8 cellular contexts compared by ENCODE assay signal in the genomic region with DNA sequence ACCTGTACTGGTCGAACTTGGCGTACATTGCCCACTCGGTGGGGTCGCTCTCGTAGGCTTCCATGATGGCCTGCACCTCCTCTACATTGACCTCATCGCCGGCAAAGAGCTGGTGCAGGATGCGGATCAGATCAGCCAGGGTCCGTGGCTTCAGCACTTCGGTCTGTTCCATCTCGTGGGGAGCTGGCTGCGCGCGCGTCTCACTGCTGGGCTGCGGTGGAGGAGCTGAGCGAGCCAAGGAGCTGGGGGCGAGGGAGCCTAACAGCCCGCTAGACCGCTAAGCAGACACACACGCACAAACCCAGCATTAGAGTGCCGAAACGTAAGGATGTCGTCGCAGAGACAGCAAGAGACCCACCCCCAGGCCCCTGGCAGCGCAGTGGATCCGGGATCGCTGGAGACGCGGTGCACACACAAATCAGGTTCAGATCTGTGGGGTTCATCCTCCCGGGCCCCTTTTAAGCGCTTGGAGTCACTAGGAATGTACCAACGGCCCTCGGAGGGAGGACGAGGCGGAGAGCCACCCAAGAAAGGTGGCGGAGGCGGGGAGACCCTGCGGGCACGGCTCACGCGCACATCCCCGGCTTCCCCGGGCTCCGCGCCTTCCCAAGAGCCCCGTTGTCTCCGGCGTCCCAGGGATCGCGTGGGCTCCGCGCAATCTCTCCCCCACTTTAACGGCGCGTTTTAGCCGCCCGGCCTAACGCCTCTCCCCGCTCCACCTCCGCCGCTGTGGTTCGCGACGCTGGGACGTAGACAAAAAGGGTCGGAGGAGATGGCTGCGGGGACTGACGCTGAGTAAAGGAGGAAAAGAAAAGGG. TPM values are rescaled to one million over a fixed set of nuclear protein-coding genes. Genes with fewer than 3 reads are reported as not detected.
DNase-seq lines count a peak whose midpoint lies in the region; ATAC-seq and TF ChIP-seq lines count a peak whose summit lies in the region.

A gene (minus strand): TSS at position 434 of the 817 bp plus-strand sequence. CDS start 262 bp downstream, at position 172.

- H3K27me3 Mint-ChIP-seq in neural crest cell (ENCODE audit: low read depth): peaks cover 14% of the 10 kb centered on the region

- peaks cover 39% of the 10 kb centered on the region for H3K4me1 Mint-ChIP-seq in neural crest cell

- DNase-seq in G401 (ENCODE audit: low spot score) (peak; percentile 91), NCI-H1092 treated with DMSO at 0.1 percent for 48 hours (lab: John Stamatoyannopoulos, UW) (peak; percentile 75), head of caudate nucleus (peak; percentile 66 to 95 (median 86)), neural crest cell (ENCODE audit: low read depth, low spot score) (peak; percentile 67), NCI-H128 (lab: John Stamatoyannopoulos, UW; ENCODE audit: unreplicated experiment) (no peak), CD1c-positive myeloid dendritic cell (ENCODE audit: extremely low spot score) (no peak)

- peak within 1 kb of the TSS; percentile 99 for H3K4me3 Mint-ChIP-seq in neural crest cell

- in situ Hi-C loops in G401 (cut with HindIII; ENCODE audit: low sequenced_read_pairs): no loop called here

- WGBS in adipose tissue, 3 donors: 1 to 5% (median 4%) methylated on average over 69 of the region's 69 CpGs

- intact Hi-C loops in head of caudate nucleus (cut with DNase I): no loop called here

- H3K27ac ChIP-seq in adipose tissue (ENCODE audit: low read depth, low read length): no peak within 1 kb of the TSS

- peaks cover 4% of the 10 kb centered on the region for H3K36me3 Mint-ChIP-seq in neural crest cell (ENCODE audit: low read depth)

- no peaks in the 10 kb centered on the region for H3K9me3 Mint-ChIP-seq in neural crest cell

- peak within 1 kb of the TSS; percentile 98 for H3K27ac Mint-ChIP-seq in neural crest cell (ENCODE audit: unreplicated experiment)

- TF ChIP-seq CTCF in neural crest cell (conservative IDR thresholded peaks at IDR 0.05): no peak

- ATAC-seq in GM21447 (IDR thresholded peaks at IDR 0.05; ENCODE audit: unreplicated experiment): no peak

RNA-seq across cellular contexts. Expression of the gene that starts here (rescaled TPM):
- not detected in 2 replicates for total RNA-seq in G401 (2014; rRNA removed; shearing (Covaris generic))
- 100 to 1,000 TPM in 1 of 3 donors, 10 to 100 TPM in 2; 65.9 to 286 (median 68.6) TPM for polyA plus RNA-seq in adipose tissue
- total RNA-seq in neural crest cell: 27.6 and 28.9 TPM in 2 replicates

Comparison
In these comparisons a context has a peak if more than half of its experiments do, and no peak if none do; other contexts are left out.
1. RNA of the gene that starts here (total RNA-seq): 27.6 to 28.9 TPM in neural crest cell; not detected in G401; every median in the first group is over 10 times any median in the second.
2. Peak in DNase-seq in G401; RNA of the gene not detected or under 1 TPM.
3. DNase-seq: peak in NCI-H1092 treated with DMSO at 0.1 percent for 48 hours (single experiment), head of caudate nucleus (42 of 42) and neural crest cell (single experiment); none in NCI-H128 (single experiment) and CD1c-positive myeloid dendritic cell (single experiment).